In genomic region chr1:94417962-94418663, GRCh38 we compare ENCODE assay signal across 8 cellular contexts. TPM values are rescaled to one million over a fixed set of nuclear protein-coding genes. Genes with fewer than 3 reads are reported as not detected.
DNase-seq lines count a peak whose midpoint lies in the region; ATAC-seq, FAIRE-seq and TF ChIP-seq lines count a peak whose summit lies in the region.

Gene ABCD3, plus strand, starts transcription at chr1:94418389. Its CDS starts 90 bp downstream, at chr1:94418479.

- peaks cover 0 to 22% of the 10 kb centered on the region in 2 donors for H3K4me1 ChIP-seq in kidney (ENCODE audit: control insufficient read depth in 1 of 2, insufficient read depth in 1 of 2, low read depth in 1 of 2, low read length in 2 of 2)

- no peak for FAIRE-seq in kidney (lab: Jason Lieb, UNC)

- H3K4me3 ChIP-seq in kidney (ENCODE audit: low read length in 2 of 2) = peak within 1 kb of the TSS; percentile 92

- DNase-seq in AG20443 (ENCODE audit: low spot score) (peak; percentile 98), NCI-H460 (ENCODE audit: extremely low read depth, low read depth) (peak; percentile 90), cerebellar cortex (ENCODE audit: low spot score) (peak; percentile 92), kidney (peak; percentile 99)
- peak; percentile 95 for DNase-seq in activated CD4-positive, CD25-positive, alpha-beta regulatory T cell treated with anti-CD3 and anti-CD28 coated beads, Interleukin-2, amount 50 U/mL, for 72 hours
- peak; percentile 94 to 96 for DNase-seq in stimulated activated CD4-positive, alpha-beta T cell treated with anti-CD3 and anti-CD28 coated beads, Interleukin-15, amount 100 ng/mL, for 1 hour (ENCODE audit: low read depth in 1 of 2, low spot score in 1 of 2)

- peak within 1 kb of the TSS; percentile 76 to 77 for H3K9ac ChIP-seq in kidney (ENCODE audit: low read length in 2 of 2)

- peak; percentile 88 for ATAC-seq in HG03378 (IDR thresholded peaks at IDR 0.05; ENCODE audit: unreplicated experiment)

- no peak for TF ChIP-seq CTCF in kidney (IDR thresholded peaks at IDR 0.05; ENCODE audit: borderline replicate concordance, extremely low read depth, insufficient read depth)

- TF ChIP-seq POLR2A in GM19099 (IDR thresholded peaks at IDR 0.05; ENCODE audit: extremely low read depth, insufficient read length, low read depth) = peak; percentile 90

- no peaks in the 10 kb centered on the region for H3K9me3 ChIP-seq in kidney (ENCODE audit: control insufficient read depth in 1 of 2, low read length in 2 of 2)

- peak within 1 kb of the TSS; percentile 80 to 84 for H3K27ac ChIP-seq in kidney (ENCODE audit: low read depth in 2 of 2, low read length in 2 of 2)

- H3K36me3 ChIP-seq in kidney (ENCODE audit: control insufficient read depth in 1 of 2, insufficient read depth in 2 of 2, low read length in 2 of 2) = no peaks in the 10 kb centered on the region

- intact Hi-C loops in kidney (cut with DNase I) = no loop called here

RNA-seq across cellular contexts. Expression of gene ABCD3, which starts in this region (rescaled TPM):
- 29.6 and 35.6 TPM in 2 replicates for total RNA-seq in NCI-H460 (2014; rRNA removed; shearing (Covaris generic))
- 23.3 and 27.4 TPM in 2 replicates for polyA plus RNA-seq in NCI-H460 (2014; cell fraction: nucleus; rRNA removed)
- total RNA-seq in kidney = 65.1 TPM
- 43.2 TPM for polyA plus RNA-seq in kidney (ENCODE audit: insufficient read depth, low read depth, low replicate concordance)

Comparison
In these comparisons a context has a peak if more than half of its experiments do, and no peak if none do; other contexts are left out.
1. Peak in every context shown above with its lines: DNase-seq, ATAC-seq, H3K4me3 ChIP-seq and H3K27ac ChIP-seq.